In genomic region chr3:149713730-149714654, GRCh38 we compare ENCODE assay signal across 1 cellular context.
A peak's percentile ranks its signal among the peaks of the same experiment; 100 is the strongest.
TF ChIP-seq lines count a peak whose summit lies in the region.

No MANE protein-coding gene starts in this region.

TF ChIP-seq in HepG2, 621 proteins besides CTCF, POLR2A, EP300 and RAD21 (continues in another document):
- TF ChIP-seq ZNF691 (CRISPR knock-in tag; IDR thresholded peaks at IDR 0.05; ENCODE audit: borderline replicate concordance, low read depth) = peak; percentile 83; the same call in 1 of the 2 replicates
- no peak for TF ChIP-seq STAT5B (CRISPR knock-in tag; IDR thresholded peaks at IDR 0.05)
- TF ChIP-seq ZBTB7A (CRISPR knock-in tag; IDR thresholded peaks at IDR 0.05) = peak; percentile 85
- TF ChIP-seq HNRNPLL (IDR thresholded peaks at IDR 0.05; ENCODE audit: low read depth, low read length, poor library complexity, severe bottlenecking) = peak; percentile 28
- peak; percentile 75; the same call in 1 of the 2 replicates for TF ChIP-seq ZNF280B (CRISPR knock-in tag; IDR thresholded peaks at IDR 0.05; ENCODE audit: borderline replicate concordance)
- 0 out of 2 replicates have a peak, but pooled peaks have one; percentile 68 for TF ChIP-seq ZNF350 (CRISPR knock-in tag; IDR thresholded peaks at IDR 0.05; ENCODE audit: borderline replicate concordance, low read depth)
- TF ChIP-seq HIC2 (CRISPR knock-in tag; IDR thresholded peaks at IDR 0.05; ENCODE audit: low read depth) = peak; percentile 85
- TF ChIP-seq HDAC2 (CRISPR knock-in tag; IDR thresholded peaks at IDR 0.05) = peak; percentile 56; the same call in 1 of the 2 replicates
- TF ChIP-seq ZFX (CRISPR knock-in tag; IDR thresholded peaks at IDR 0.05; ENCODE audit: low read depth) = peak; percentile 86
- no peak for TF ChIP-seq FOXP1 (IDR thresholded peaks at IDR 0.05)
- no peak for TF ChIP-seq FOXP1 (CRISPR knock-in tag; IDR thresholded peaks at IDR 0.05)
- no peak for TF ChIP-seq ISL2 (CRISPR knock-in tag; IDR thresholded peaks at IDR 0.05)
- no peak for TF ChIP-seq ZNF296 (CRISPR knock-in tag; conservative IDR thresholded peaks at IDR 0.05)
- TF ChIP-seq FOXO1 (CRISPR knock-in tag; IDR thresholded peaks at IDR 0.05) = no peak; the same call in 1 of the 2 replicates
- peak; percentile 81 for TF ChIP-seq KDM5B (CRISPR knock-in tag; IDR thresholded peaks at IDR 0.05; ENCODE audit: borderline replicate concordance)
- TF ChIP-seq ZBTB38 (CRISPR knock-in tag; IDR thresholded peaks at IDR 0.05) = peak; percentile 70
- peak; percentile 65; the same call in 1 of the 2 replicates for TF ChIP-seq ARNT2 (CRISPR knock-in tag; IDR thresholded peaks at IDR 0.05; ENCODE audit: low read depth)
- TF ChIP-seq ZKSCAN5 (CRISPR knock-in tag; IDR thresholded peaks at IDR 0.05) = no peak
- 0 out of 2 replicates have a peak, but pooled peaks have one; percentile 50 for TF ChIP-seq WIZ (CRISPR knock-in tag; IDR thresholded peaks at IDR 0.05)
- 0 out of 2 replicates have a peak, but pooled peaks have one; percentile 51 for TF ChIP-seq ATF7-NPFF (CRISPR knock-in tag; IDR thresholded peaks at IDR 0.05; ENCODE audit: low read depth)
- TF ChIP-seq ZNF136 (CRISPR knock-in tag; IDR thresholded peaks at IDR 0.05; ENCODE audit: low read depth) = 0 out of 2 replicates have a peak, but pooled peaks have one; percentile 32
- peak; percentile 71 for TF ChIP-seq HNF4G (IDR thresholded peaks at IDR 0.05; ENCODE audit: borderline replicate concordance, low read depth, low read length)
- 0 out of 2 replicates have a peak, but pooled peaks have one; percentile 36 for TF ChIP-seq HNF4G (CRISPR knock-in tag; IDR thresholded peaks at IDR 0.05; ENCODE audit: borderline replicate concordance, low read depth)
- TF ChIP-seq ZNF556 (CRISPR knock-in tag; IDR thresholded peaks at IDR 0.05; ENCODE audit: borderline replicate concordance) = peak; percentile 78; the same call in 1 of the 2 replicates
- peak; percentile 85 for TF ChIP-seq POGZ (CRISPR knock-in tag; IDR thresholded peaks at IDR 0.05)
- peak; percentile 71 for TF ChIP-seq ZFP91 (CRISPR knock-in tag; IDR thresholded peaks at IDR 0.05; ENCODE audit: borderline replicate concordance)
- TF ChIP-seq PHF8 (CRISPR knock-in tag; IDR thresholded peaks at IDR 0.05) = peak; percentile 47
- TF ChIP-seq ZFP37 (CRISPR knock-in tag; IDR thresholded peaks at IDR 0.05; ENCODE audit: borderline replicate concordance) = no peak; the same call in 1 of the 2 replicates
- TF ChIP-seq ZNF235 (CRISPR knock-in tag; IDR thresholded peaks at IDR 0.05; ENCODE audit: borderline replicate concordance) = 0 out of 2 replicates have a peak, but pooled peaks have one; percentile 69
- TF ChIP-seq SMARCC2 (IDR thresholded peaks at IDR 0.05) = no peak
- TF ChIP-seq TARDBP (CRISPR knock-in tag; IDR thresholded peaks at IDR 0.05) = 0 out of 2 replicates have a peak, but pooled peaks have one; percentile 29
- TF ChIP-seq HES4 (CRISPR knock-in tag; IDR thresholded peaks at IDR 0.05; ENCODE audit: borderline replicate concordance) = no peak
- no peak for TF ChIP-seq AHDC1 (CRISPR knock-in tag; IDR thresholded peaks at IDR 0.05; ENCODE audit: borderline replicate concordance)
- TF ChIP-seq, protein P1, sequence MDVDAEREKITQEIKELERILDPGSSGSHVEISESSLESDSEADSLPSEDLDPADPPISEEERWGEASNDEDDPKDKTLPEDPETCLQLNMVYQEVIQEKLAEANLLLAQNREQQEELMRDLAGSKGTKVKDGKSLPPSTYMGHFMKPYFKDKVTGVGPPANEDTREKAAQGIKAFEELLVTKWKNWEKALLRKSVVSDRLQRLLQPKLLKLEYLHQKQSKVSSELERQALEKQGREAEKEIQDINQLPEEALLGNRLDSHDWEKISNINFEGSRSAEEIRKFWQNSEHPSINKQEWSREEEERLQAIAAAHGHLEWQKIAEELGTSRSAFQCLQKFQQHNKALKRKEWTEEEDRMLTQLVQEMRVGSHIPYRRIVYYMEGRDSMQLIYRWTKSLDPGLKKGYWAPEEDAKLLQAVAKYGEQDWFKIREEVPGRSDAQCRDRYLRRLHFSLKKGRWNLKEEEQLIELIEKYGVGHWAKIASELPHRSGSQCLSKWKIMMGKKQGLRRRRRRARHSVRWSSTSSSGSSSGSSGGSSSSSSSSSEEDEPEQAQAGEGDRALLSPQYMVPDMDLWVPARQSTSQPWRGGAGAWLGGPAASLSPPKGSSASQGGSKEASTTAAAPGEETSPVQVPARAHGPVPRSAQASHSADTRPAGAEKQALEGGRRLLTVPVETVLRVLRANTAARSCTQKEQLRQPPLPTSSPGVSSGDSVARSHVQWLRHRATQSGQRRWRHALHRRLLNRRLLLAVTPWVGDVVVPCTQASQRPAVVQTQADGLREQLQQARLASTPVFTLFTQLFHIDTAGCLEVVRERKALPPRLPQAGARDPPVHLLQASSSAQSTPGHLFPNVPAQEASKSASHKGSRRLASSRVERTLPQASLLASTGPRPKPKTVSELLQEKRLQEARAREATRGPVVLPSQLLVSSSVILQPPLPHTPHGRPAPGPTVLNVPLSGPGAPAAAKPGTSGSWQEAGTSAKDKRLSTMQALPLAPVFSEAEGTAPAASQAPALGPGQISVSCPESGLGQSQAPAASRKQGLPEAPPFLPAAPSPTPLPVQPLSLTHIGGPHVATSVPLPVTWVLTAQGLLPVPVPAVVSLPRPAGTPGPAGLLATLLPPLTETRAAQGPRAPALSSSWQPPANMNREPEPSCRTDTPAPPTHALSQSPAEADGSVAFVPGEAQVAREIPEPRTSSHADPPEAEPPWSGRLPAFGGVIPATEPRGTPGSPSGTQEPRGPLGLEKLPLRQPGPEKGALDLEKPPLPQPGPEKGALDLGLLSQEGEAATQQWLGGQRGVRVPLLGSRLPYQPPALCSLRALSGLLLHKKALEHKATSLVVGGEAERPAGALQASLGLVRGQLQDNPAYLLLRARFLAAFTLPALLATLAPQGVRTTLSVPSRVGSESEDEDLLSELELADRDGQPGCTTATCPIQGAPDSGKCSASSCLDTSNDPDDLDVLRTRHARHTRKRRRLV (CRISPR knock-in tag; IDR thresholded peaks at IDR 0.05) = 0 out of 2 replicates have a peak, but pooled peaks have one; percentile 45
- peak; percentile 44; the same call in 1 of the 2 replicates for TF ChIP-seq SP5 (CRISPR knock-in tag; IDR thresholded peaks at IDR 0.05; ENCODE audit: borderline replicate concordance, low read depth)
- 0 out of 2 replicates have a peak, but pooled peaks have one; percentile 18 for TF ChIP-seq ZNF501 (CRISPR knock-in tag; IDR thresholded peaks at IDR 0.05)
- TF ChIP-seq SPEN (CRISPR knock-in tag; IDR thresholded peaks at IDR 0.05; ENCODE audit: low read depth) = peak; percentile 76
- TF ChIP-seq SAP130 (CRISPR knock-in tag; IDR thresholded peaks at IDR 0.05; ENCODE audit: low read depth) = peak; percentile 51
- 0 out of 2 replicates have a peak, but pooled peaks have one; percentile 14 for TF ChIP-seq ZNF614 (CRISPR knock-in tag; IDR thresholded peaks at IDR 0.05; ENCODE audit: borderline replicate concordance)
- peak; percentile 75; the same call in 1 of the 2 replicates for TF ChIP-seq ZZZ3 (CRISPR knock-in tag; IDR thresholded peaks at IDR 0.05; ENCODE audit: borderline replicate concordance)
- TF ChIP-seq, protein P2, sequence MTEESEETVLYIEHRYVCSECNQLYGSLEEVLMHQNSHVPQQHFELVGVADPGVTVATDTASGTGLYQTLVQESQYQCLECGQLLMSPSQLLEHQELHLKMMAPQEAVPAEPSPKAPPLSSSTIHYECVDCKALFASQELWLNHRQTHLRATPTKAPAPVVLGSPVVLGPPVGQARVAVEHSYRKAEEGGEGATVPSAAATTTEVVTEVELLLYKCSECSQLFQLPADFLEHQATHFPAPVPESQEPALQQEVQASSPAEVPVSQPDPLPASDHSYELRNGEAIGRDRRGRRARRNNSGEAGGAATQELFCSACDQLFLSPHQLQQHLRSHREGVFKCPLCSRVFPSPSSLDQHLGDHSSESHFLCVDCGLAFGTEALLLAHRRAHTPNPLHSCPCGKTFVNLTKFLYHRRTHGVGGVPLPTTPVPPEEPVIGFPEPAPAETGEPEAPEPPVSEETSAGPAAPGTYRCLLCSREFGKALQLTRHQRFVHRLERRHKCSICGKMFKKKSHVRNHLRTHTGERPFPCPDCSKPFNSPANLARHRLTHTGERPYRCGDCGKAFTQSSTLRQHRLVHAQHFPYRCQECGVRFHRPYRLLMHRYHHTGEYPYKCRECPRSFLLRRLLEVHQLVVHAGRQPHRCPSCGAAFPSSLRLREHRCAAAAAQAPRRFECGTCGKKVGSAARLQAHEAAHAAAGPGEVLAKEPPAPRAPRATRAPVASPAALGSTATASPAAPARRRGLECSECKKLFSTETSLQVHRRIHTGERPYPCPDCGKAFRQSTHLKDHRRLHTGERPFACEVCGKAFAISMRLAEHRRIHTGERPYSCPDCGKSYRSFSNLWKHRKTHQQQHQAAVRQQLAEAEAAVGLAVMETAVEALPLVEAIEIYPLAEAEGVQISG (CRISPR knock-in tag; IDR thresholded peaks at IDR 0.05) = peak; percentile 34; the same call in 1 of the 2 replicates
- no peak for TF ChIP-seq ZBTB42 (CRISPR knock-in tag; IDR thresholded peaks at IDR 0.05)
- TF ChIP-seq ZNF263 (CRISPR knock-in tag; IDR thresholded peaks at IDR 0.05) = peak; percentile 48; the same call in 1 of the 2 replicates
- no peak for TF ChIP-seq ZNF569 (CRISPR knock-in tag; IDR thresholded peaks at IDR 0.05; ENCODE audit: borderline replicate concordance)
- no peak for TF ChIP-seq ZNF430 (CRISPR knock-in tag; IDR thresholded peaks at IDR 0.05)
